ENCODE assay signal across 34 cellular contexts in the genomic region with DNA sequence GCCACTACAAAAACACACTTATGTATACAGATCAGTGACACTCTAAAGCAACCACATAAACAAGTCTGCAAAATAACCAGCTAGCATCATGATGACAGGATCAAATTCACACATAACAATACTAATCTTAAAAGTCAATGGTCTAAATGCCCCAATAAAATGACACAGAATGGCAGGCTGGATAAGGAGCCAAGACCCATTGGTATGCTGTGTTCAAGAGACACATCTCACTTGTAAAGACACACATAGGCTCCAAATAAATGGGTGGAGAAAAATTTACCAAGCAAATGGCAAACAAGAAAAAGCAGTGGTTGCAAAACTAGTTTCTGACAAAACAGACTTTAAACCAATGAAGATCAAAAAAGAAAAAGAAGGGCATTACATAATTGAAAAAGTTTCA.
"Had no signal": no experiment of that assay in that cellular context is flagged by ENCODE, and none has a peak within 500 bp of the region (broad histone marks: within the 10 kb centered on the region; RNA-seq: fewer than 3 reads in every experiment).

No MANE protein-coding gene starts in this region.

- H3K36me3 ChIP-seq: MG63 had no signal

- DNase-seq: Karpas-422, Kasumi-1, MG63, MM.1S, MV-4-11, NCI-H1048, NCI-H1092, NCI-H1092 treated with DMSO at 0.1 percent for 48 hours, NCI-H1105, NCI-H1105 treated with DMSO at 0.1 percent for 48 hours, NCI-H1417, NCI-H1417 treated with DMSO at 0.1 percent for 48 hours, NCI-H1436, NCI-H1436 treated with DMSO at 0.1 percent for 48 hours, NCI-H146, NCI-H1694, NCI-H1694 treated with DMSO at 0.1 percent for 48 hours, NCI-H187, NCI-H187 treated with DMSO at 0.1 percent for 48 hours, NCI-H1930, NCI-H2029, NCI-H2029 treated with DMSO at 0.1 percent for 48 hours, NCI-H2081, NCI-H2081 treated with DMSO at 0.1 percent for 48 hours, NCI-H2107, NCI-H2171, NCI-H2171 treated with DMSO at 0.1 percent for 48 hours, NCI-H2227 treated with DMSO at 0.1 percent for 48 hours, NCI-H226, NCI-H345, NCI-H446, NCI-H446 treated with DMSO at 0.1 percent for 48 hours, NCI-H510A, NCI-H510A treated with DMSO at 0.1 percent for 48 hours had no signal

- H3K4me3 ChIP-seq: MG63 had no signal
